ENCODE assay signal across 17 cellular contexts in the genomic region with DNA sequence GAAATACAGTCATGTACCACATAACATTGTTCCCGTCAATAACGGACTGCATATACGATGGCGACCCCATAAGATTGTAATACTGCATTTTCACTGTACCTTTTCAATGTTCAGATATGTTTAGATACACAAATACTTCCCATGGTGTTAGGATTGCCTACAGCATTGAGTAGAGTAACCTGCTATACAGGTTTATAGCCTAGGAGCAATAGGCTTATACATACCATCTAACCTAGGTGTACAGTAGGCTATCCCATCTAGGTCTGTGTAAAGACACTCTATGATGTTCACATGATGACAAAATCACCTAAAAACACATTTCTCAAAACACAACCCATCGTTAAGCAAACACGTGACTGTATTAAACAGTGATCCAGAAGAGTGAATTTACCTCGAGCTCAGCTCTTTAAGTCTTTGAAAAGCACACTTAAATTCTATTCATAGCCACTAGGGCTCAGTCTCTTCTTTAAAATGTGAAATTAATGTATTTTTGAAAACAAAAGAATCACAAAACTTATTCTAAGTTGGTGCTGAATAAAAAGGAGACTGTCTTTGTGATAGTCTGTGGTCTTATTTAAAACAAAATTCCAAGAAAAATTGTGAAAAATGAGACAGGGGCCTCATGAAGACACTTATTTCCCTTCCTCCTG.
"Had no signal": no experiment of that assay in that cellular context is flagged by ENCODE, and none has a peak within 500 bp of the region (broad histone marks: within the 10 kb centered on the region; RNA-seq: fewer than 3 reads in every experiment).

No MANE protein-coding gene starts in this region.

- H3K27ac ChIP-seq: brain microvascular endothelial cell, hepatocyte, ovary, tibial artery, uterus had no signal

- DNase-seq: activated CD4-positive, alpha-beta T cell treated with anti-CD3 and anti-CD28 coated beads, Interleukin-2, amount 50 U/mL, for 1 hour; activated naive CD4-positive, alpha-beta T cell treated with Interleukin-2 at 50 U/mL for 16 hours; anterior cingulate cortex; brain microvascular endothelial cell; cerebellar nuclear complex; dermis blood vessel endothelial cell; erythroblast; islet precursor cell; midbrain; ovary; stimulated activated CD4-positive, alpha-beta T cell treated with anti-CD3 and anti-CD28 coated beads, Interleukin-12 subunit alpha, Interleukin-12 subunit beta, amount 100 ng/mL, for 4 hours; stimulated activated CD4-positive, alpha-beta T cell treated with anti-CD3 and anti-CD28 coated beads, Interleukin-2, amount 100 ng/mL, for 24 hours; T1000; tibial artery; uterus had no signal

- H3K27me3 ChIP-seq: brain microvascular endothelial cell, hepatocyte, ovary, tibial artery, uterus had no signal

- H3K4me3 ChIP-seq: hepatocyte, ovary, tibial artery, uterus had no signal

- ATAC-seq: activated CD4-positive, CD25-positive, alpha-beta regulatory T cell treated with anti-CD3 and anti-CD28 coated beads, Interleukin-2, amount 50 U/mL, for 24 hours had no signal

- H2AFZ ChIP-seq: hepatocyte had no signal

- H3K4me1 ChIP-seq: uterus had no signal

- H3K79me2 ChIP-seq: hepatocyte had no signal

- H3K9me3 ChIP-seq: uterus had no signal

- H3K4me2 ChIP-seq: hepatocyte had no signal

- H3K36me3 ChIP-seq: brain microvascular endothelial cell, ovary, tibial artery, uterus had no signal
